Comparison of ENCODE assay signal across 11 cellular contexts in the genomic region with DNA sequence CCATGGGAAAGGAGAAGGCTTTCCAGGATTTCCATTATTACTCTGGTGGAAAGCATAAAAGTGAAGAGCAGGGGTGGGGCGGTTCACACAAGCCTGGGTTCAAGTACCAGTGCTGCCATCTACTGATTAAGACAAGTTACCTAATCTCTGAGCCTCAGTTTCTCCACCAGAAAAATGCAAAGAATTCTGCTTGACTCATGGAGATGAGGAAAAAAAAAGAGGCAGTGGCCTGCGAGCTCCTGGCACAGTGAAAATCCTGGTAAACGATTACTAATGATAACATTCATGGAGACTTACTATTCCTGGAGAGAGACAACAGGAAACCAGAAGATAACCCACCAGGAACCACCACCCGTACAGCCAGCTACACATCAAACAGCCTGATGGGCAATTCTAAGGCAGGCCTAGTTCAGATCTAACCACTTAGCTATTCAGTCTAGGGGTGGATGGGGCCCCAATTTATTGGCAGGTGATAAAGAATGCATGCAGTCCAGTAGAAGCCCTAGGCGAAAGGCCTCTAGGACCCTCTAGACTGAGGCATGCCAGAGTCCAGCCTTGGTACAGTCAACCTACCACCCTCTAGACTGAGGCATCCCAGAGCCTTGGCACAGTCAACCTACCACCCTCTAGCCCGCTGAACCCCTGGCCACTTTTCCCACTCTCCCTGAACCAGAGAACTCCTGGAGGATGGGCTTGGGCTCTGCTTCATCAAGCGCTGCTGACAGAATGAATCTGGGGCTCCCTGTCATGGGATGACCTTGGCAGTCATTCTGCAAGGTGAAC. TPM values are rescaled to one million over a fixed set of nuclear protein-coding genes. Genes with fewer than 3 reads are reported as not detected.
A peak's percentile ranks its signal among the peaks of the same experiment; 100 is the strongest.
DNase-seq lines count a peak whose midpoint lies in the region; ATAC-seq and TF ChIP-seq lines count a peak whose summit lies in the region.
"Had no signal": no experiment of that assay in that cellular context is flagged by ENCODE, and none has a peak within 500 bp of the region (broad histone marks: within the 10 kb centered on the region; RNA-seq: fewer than 3 reads in every experiment).

No MANE protein-coding gene starts in this region.

- no TSS peak for BruUV-seq in MCF 10A (replicated peaks; lab: Mats Ljungman, UMichigan)

- H3K36me3 Mint-ChIP-seq in HFFc6 (ENCODE audit: low read depth) (peaks cover 61% of the 10 kb centered on the region), MCF 10A (ENCODE audit: insufficient read depth, unreplicated experiment) (peaks cover 75% of the 10 kb centered on the region)
- H3K36me3 Mint-ChIP-seq in activated naive CD4-positive, alpha-beta T cell treated with anti-CD3 and anti-CD28 coated beads, Interleukin-2, amount 50 U/mL, for 72 hours: peaks cover 0 to 4% of the 10 kb centered on the region in 2 donors

- TF ChIP-seq CTCF in HFFc6 (IDR thresholded peaks at IDR 0.05) (peak; percentile 40), MCF 10A (IDR thresholded peaks at IDR 0.05; ENCODE audit: unreplicated experiment) (no peak), kidney epithelial cell (IDR thresholded peaks at IDR 0.05; ENCODE audit: insufficient read depth, low read length, poor library complexity, severe bottlenecking) (peak; percentile 11)

- H3K4me1 ChIP-seq in stomach smooth muscle (ENCODE audit: control insufficient read depth, insufficient read depth, low read length): peaks cover 77% of the 10 kb centered on the region

- intact Hi-C loops in MCF 10A (cut with micrococcal nuclease): loop anchor here (5.0 kb wide), 2 partner anchors 56 to 159 kb away; no protein-coding TSS in a partner anchor

- CTCF ChIA-PET in MCF 10A (lab: Yijun Ruan, JAX): interaction anchor here (0.6 to 30.1 kb wide), 7 partner anchors 14 to 125 kb away, joined by 3 to 449 read pairs (median 4); a partner anchor contains a TSS

- peak overlapping the region; percentile 94 for H3K27ac Mint-ChIP-seq in HFFc6
- peak overlapping the region; percentile 88 for H3K27ac Mint-ChIP-seq in MCF 10A (ENCODE audit: low read depth, unreplicated experiment)
- H3K27ac Mint-ChIP-seq in activated naive CD4-positive, alpha-beta T cell treated with anti-CD3 and anti-CD28 coated beads, Interleukin-2, amount 50 U/mL, for 72 hours: no peak overlapping the region

- H3K4me3 ChIP-seq in kidney epithelial cell (ENCODE audit: low read depth, low read length) (peak overlapping the region; percentile 94), stomach smooth muscle (ENCODE audit: low read length in 2 of 2) (peak overlapping the region; percentile 63 to 86)
- H3K4me3 ChIP-seq: GM12878 had no signal

- peak overlapping the region; percentile 60 to 63 for H3K9ac ChIP-seq in stomach smooth muscle (ENCODE audit: low read length in 2 of 2)

- H3K4me1 Mint-ChIP-seq in HFFc6 (ENCODE audit: low read depth): peaks cover 66% of the 10 kb centered on the region
- peaks cover 45% of the 10 kb centered on the region for H3K4me1 Mint-ChIP-seq in MCF 10A (ENCODE audit: insufficient read depth, unreplicated experiment)

- ATAC-seq in activated naive CD4-positive, alpha-beta T cell treated with anti-CD3 and anti-CD28 coated beads, Interleukin-2, amount 50 U/mL, for 72 hours: no peak
- ATAC-seq: GM12878 had no signal

- DNase-seq in HFFc6 (peak; percentile 52), MCF 10A (ENCODE audit: unreplicated experiment) (no peak), kidney epithelial cell (ENCODE audit: low read depth) (no peak), SKM-1 treated with dmso at 0.1 percent for 144 hours (lab: John Stamatoyannopoulos, UW; ENCODE audit: unreplicated experiment) (no peak), SK-N-DZ (ENCODE audit: low spot score) (no peak), NCI-H1417 (lab: John Stamatoyannopoulos, UW) (no peak)
- no peak for DNase-seq in activated naive CD4-positive, alpha-beta T cell treated with anti-CD3 and anti-CD28 coated beads, Interleukin-2, amount 50 U/mL, for 72 hours (ENCODE audit: low spot score in 2 of 2)
- DNase-seq: activated CD8-positive, alpha-beta memory T cell treated with anti-CD3 and anti-CD28 coated beads for 24 hours; NCI-H345 had no signal

- H3K27me3 ChIP-seq in kidney epithelial cell (ENCODE audit: control insufficient read depth, insufficient read depth, low read length): no peaks in the 10 kb centered on the region
- H3K27me3 ChIP-seq in stomach smooth muscle (ENCODE audit: control insufficient read depth in 1 of 2, insufficient read depth in 2 of 2, low read length in 2 of 2): no peaks in the 10 kb centered on the region

- peak overlapping the region; percentile 99 for H3K4me3 Mint-ChIP-seq in HFFc6
- H3K4me3 Mint-ChIP-seq in MCF 10A (ENCODE audit: unreplicated experiment): peak overlapping the region; percentile 93

- H3K27ac ChIP-seq in stomach smooth muscle (ENCODE audit: low read length): peak overlapping the region; percentile 76

- H3K9me3 ChIP-seq in stomach smooth muscle (ENCODE audit: control insufficient read depth in 2 of 2, low read length in 2 of 2): no peaks in the 10 kb centered on the region

- peaks cover 61% of the 10 kb centered on the region for H3K27me3 Mint-ChIP-seq in HFFc6 (ENCODE audit: insufficient read depth)
- H3K27me3 Mint-ChIP-seq in MCF 10A (ENCODE audit: insufficient read depth, unreplicated experiment): no peaks in the 10 kb centered on the region

- POLR2A ChIA-PET in MCF 10A (lab: Yijun Ruan, JAX): interaction anchor here (0.7 to 5.8 kb wide), 12 partner anchors 8 to 1017 kb away, joined by 3 to 114 read pairs (median 32); a partner anchor contains a TSS

- H3K36me3 ChIP-seq in kidney epithelial cell (ENCODE audit: control insufficient read depth, insufficient read depth, low read length): peaks cover 12% of the 10 kb centered on the region
- H3K36me3 ChIP-seq in stomach smooth muscle (ENCODE audit: control insufficient read depth in 2 of 2, insufficient read depth in 2 of 2, low read length in 2 of 2): peaks cover 19 to 30% of the 10 kb centered on the region in 2 donors

- H3K9me3 Mint-ChIP-seq in HFFc6 (peaks cover 7% of the 10 kb centered on the region), MCF 10A (ENCODE audit: unreplicated experiment) (no peaks in the 10 kb centered on the region)
- no peaks in the 10 kb centered on the region for H3K9me3 Mint-ChIP-seq in activated naive CD4-positive, alpha-beta T cell treated with anti-CD3 and anti-CD28 coated beads, Interleukin-2, amount 50 U/mL, for 72 hours

RNA-seq across cellular contexts. Expression of a gene that starts 2.5 kb away (rescaled TPM):
- total RNA-seq in HFFc6 (2021; fragmentation: NEBNext Ultra II Directional; extraction: Animal tissue kit (Norgen Biotek cat#: 25700)): 100 to 1,000 TPM; 244 to 311 (median 274) TPM
- total RNA-seq in MCF 10A (2022) (92.6 and 137 TPM in 2 replicates), kidney epithelial cell (191 and 200 TPM in 2 replicates)
- polyA plus RNA-seq in SK-N-DZ (2014; cell fraction: cytosol; rRNA removed): 14.6 and 23.0 TPM in 2 replicates
- polyA plus RNA-seq in SK-N-DZ (2014; cell fraction: nucleus; rRNA removed): 13.4 and 17.3 TPM in 2 replicates
- under 1 TPM in 1 of 2 donors, not detected in 1; 0.64 TPM for total RNA-seq in activated naive CD4-positive, alpha-beta T cell treated with anti-CD3 and anti-CD28 coated beads, Interleukin-2, amount 50 U/mL, for 72 hours

Comparison
In these comparisons a context has a peak if more than half of its experiments do, and no peak if none do; other contexts are left out.
1. H3K27ac Mint-ChIP-seq: peak in HFFc6 (single experiment) and MCF 10A (single experiment); none in activated naive CD4-positive, alpha-beta T cell treated with anti-CD3 and anti-CD28 coated beads, Interleukin-2, amount 50 U/mL, for 72 hours (0 of 2).
2. RNA of a gene that starts 2.5 kb away (total RNA-seq): 244 to 311 TPM in HFFc6, 191 to 200 TPM in kidney epithelial cell and 92.6 to 137 TPM in MCF 10A; 0.64 TPM in activated naive CD4-positive, alpha-beta T cell treated with anti-CD3 and anti-CD28 coated beads, Interleukin-2, amount 50 U/mL, for 72 hours; every median in the first group is over 10 times any median in the second.